In the genomic region with DNA sequence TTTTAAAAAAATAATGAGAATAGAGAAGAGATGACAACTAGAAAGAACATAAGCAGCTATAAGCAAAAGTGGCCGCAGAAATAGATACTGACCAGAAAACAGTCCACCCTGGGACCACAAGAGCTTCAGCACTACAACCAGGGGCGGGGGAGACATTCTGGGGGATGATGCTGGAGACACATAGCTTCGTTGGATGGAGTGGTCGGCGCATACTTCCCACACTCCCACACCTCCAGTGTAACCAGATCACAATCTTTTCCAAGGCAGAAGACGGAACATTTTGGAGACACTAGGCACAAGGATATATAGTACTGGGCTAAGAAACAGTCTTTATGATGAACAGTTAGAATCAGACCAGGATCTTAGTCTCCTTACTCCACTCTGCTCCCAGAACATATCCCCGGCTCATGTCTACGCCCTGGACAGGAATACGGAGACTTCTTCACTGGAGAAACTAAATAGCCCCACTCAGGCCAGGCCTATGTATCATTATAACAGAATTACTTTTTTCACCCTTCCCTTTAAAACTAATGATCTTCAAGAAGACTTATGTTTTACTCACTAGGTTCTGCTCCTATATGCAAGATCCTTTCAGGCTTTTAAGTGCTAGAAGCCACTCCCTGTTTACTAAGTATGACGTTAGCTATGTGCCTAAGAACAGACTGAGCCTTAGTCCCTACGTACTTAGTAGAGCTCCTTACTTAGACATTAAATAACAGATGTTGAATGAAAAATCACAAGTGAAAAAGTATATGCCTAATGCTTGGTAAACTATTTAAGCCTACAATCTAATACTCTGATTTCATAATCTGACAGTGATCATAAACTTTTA, we compare ENCODE assay signal across 20 cellular contexts.
A peak's percentile ranks its signal among the peaks of the same experiment; 100 is the strongest.
DNase-seq lines count a peak whose midpoint lies in the region; ATAC-seq, FAIRE-seq and TF ChIP-seq lines count a peak whose summit lies in the region.
"Had no signal": no experiment of that assay in that cellular context is flagged by ENCODE, and none has a peak within 500 bp of the region (broad histone marks: within the 10 kb centered on the region; RNA-seq: fewer than 3 reads in every experiment).

No MANE protein-coding gene starts in this region.

- H3K4me2 ChIP-seq in SK-N-SH = no peak overlapping the region
- peak overlapping the region; percentile 90 for H3K4me2 ChIP-seq in keratinocyte (ENCODE audit: control insufficient read depth, extremely low read depth, insufficient read depth, low read depth, low read length)

- no peak for TF ChIP-seq EP300 in SK-N-SH (IDR thresholded peaks at IDR 0.05; ENCODE audit: borderline replicate concordance in 1 of 2, low read depth in 1 of 2, low read length in 1 of 2)

- peaks cover 13% of the 10 kb centered on the region for H3F3A ChIP-seq in SK-N-SH (replicated peaks; ENCODE audit: insufficient read depth)

- dilution Hi-C loops in keratinocyte (cut with MboI; ENCODE audit: extremely low pct_ligation_motif_present, low sequenced_read_pairs) = no loop called here

- H3K27ac ChIP-seq in SK-N-SH (ENCODE audit: low read depth in 2 of 2, low read length in 1 of 2) (peak overlapping the region in 1 of 2 experiments; percentile 62; a peak in 2 of 4 replicates), body of pancreas (peak overlapping the region in 1 of 4 donors; percentile 13), keratinocyte (ENCODE audit: control insufficient read depth, insufficient read depth, low read length) (peak overlapping the region; percentile 95)
- H3K27ac ChIP-seq: parathyroid adenoma had no signal

- intact Hi-C loops in body of pancreas (cut with DNase I) = no loop called here

- no peaks in the 10 kb centered on the region for H3K9me2 ChIP-seq in SK-N-SH

- peak; percentile 81 for FAIRE-seq in keratinocyte (lab: Jason Lieb, UNC)

- no peak overlapping the region for H3K9ac ChIP-seq in SK-N-SH
- peak overlapping the region; percentile 65 for H3K9ac ChIP-seq in keratinocyte (ENCODE audit: control insufficient read depth, extremely low read depth, insufficient read depth, low read length)
- H3K9ac ChIP-seq: parathyroid adenoma had no signal

- H3K27me3 Mint-ChIP-seq in type B pancreatic cell = no peaks in the 10 kb centered on the region
- H3K27me3 Mint-ChIP-seq: activated CD4-positive, alpha-beta memory T cell treated with anti-CD3 and anti-CD28 coated beads, Interleukin-2, amount 10 ng/mL, durations not matched to agents 7 days and 5 days; activated naive CD8-positive, alpha-beta T cell treated with anti-CD3 and anti-CD28 coated beads, Interleukin-2, amount 50 U/mL, for 24 hours; CD4-positive, CD25-positive, alpha-beta regulatory T cell; stimulated activated naive B cell treated with anti-CD40 and anti-IgM and Interleukin-4, amounts not matched to agents 10 μg/mL and 1 μg/mL and 100 μg/mL, for 72 hours had no signal

- no peak overlapping the region for H2AFZ ChIP-seq in SK-N-SH (ENCODE audit: low read depth)
- H2AFZ ChIP-seq in keratinocyte (ENCODE audit: control insufficient read depth, low read length) = no peak overlapping the region
- H2AFZ ChIP-seq: parathyroid adenoma had no signal

- H3K4me3 Mint-ChIP-seq in type B pancreatic cell = no peak overlapping the region
- H3K4me3 Mint-ChIP-seq: activated CD4-positive, alpha-beta memory T cell treated with anti-CD3 and anti-CD28 coated beads, Interleukin-2, amount 10 ng/mL, durations not matched to agents 7 days and 5 days; activated naive CD8-positive, alpha-beta T cell treated with anti-CD3 and anti-CD28 coated beads, Interleukin-2, amount 50 U/mL, for 24 hours; CD4-positive, CD25-positive, alpha-beta regulatory T cell; stimulated activated naive B cell treated with anti-CD40 and anti-IgM and Interleukin-4, amounts not matched to agents 10 μg/mL and 1 μg/mL and 100 μg/mL, for 72 hours had no signal

- peaks cover 19% of the 10 kb centered on the region for H3K4me1 Mint-ChIP-seq in type B pancreatic cell (ENCODE audit: unreplicated experiment)

- H3K79me2 ChIP-seq in SK-N-SH (ENCODE audit: insufficient read depth) (peaks cover 98% of the 10 kb centered on the region), keratinocyte (ENCODE audit: control insufficient read depth, insufficient read depth, low read length) (peaks cover 70% of the 10 kb centered on the region)

- no peaks in the 10 kb centered on the region for H3K9me3 Mint-ChIP-seq in type B pancreatic cell
- H3K9me3 Mint-ChIP-seq: activated CD4-positive, alpha-beta memory T cell treated with anti-CD3 and anti-CD28 coated beads, Interleukin-2, amount 10 ng/mL, durations not matched to agents 7 days and 5 days; activated naive CD8-positive, alpha-beta T cell treated with anti-CD3 and anti-CD28 coated beads, Interleukin-2, amount 50 U/mL, for 24 hours; CD4-positive, CD25-positive, alpha-beta regulatory T cell; stimulated activated naive B cell treated with anti-CD40 and anti-IgM and Interleukin-4, amounts not matched to agents 10 μg/mL and 1 μg/mL and 100 μg/mL, for 72 hours had no signal

- H3K36me3 ChIP-seq in SK-N-SH (replicated peaks in 1 of 2; ENCODE audit: control insufficient read depth in 1 of 2, insufficient read depth in 2 of 2, low read length in 1 of 2) = peaks cover 0 to 11% of the 10 kb centered on the region in 2 experiments
- H3K36me3 ChIP-seq in body of pancreas (replicated peaks in 1 of 2; ENCODE audit: insufficient read depth in 1 of 2, low read depth in 2 of 2) = no peaks in the 10 kb centered on the region
- H3K36me3 ChIP-seq in keratinocyte (ENCODE audit: control insufficient read depth in 2 of 2, extremely low read depth in 1 of 2, insufficient read depth in 2 of 2, low read length in 2 of 2) = no peaks in the 10 kb centered on the region

- H3K27me3 ChIP-seq in SK-N-SH (ENCODE audit: insufficient read depth) (no peaks in the 10 kb centered on the region), body of pancreas (no peaks in the 10 kb centered on the region), keratinocyte (ENCODE audit: control insufficient read depth, extremely low read depth, insufficient read depth, low read length) (no peaks in the 10 kb centered on the region)

- TF ChIP-seq POLR2A in body of pancreas (IDR thresholded peaks at IDR 0.05) = no peak

- peak overlapping the region; percentile 54 for H3K27ac Mint-ChIP-seq in type B pancreatic cell
- H3K27ac Mint-ChIP-seq: activated CD4-positive, alpha-beta memory T cell treated with anti-CD3 and anti-CD28 coated beads, Interleukin-2, amount 10 ng/mL, durations not matched to agents 7 days and 5 days; activated naive CD8-positive, alpha-beta T cell treated with anti-CD3 and anti-CD28 coated beads, Interleukin-2, amount 50 U/mL, for 24 hours; stimulated activated naive B cell treated with anti-CD40 and anti-IgM and Interleukin-4, amounts not matched to agents 10 μg/mL and 1 μg/mL and 100 μg/mL, for 72 hours had no signal

- POLR2A ChIA-PET in SK-N-SH (lab: Yijun Ruan, JAX) (no interaction called here), GM10248 (lab: Yijun Ruan, JAX) (no interaction called here)

- TF ChIP-seq RAD21 in SK-N-SH (IDR thresholded peaks at IDR 0.05; ENCODE audit: low read length) = no peak

- ATAC-seq in SK-N-SH treated with all-trans-retinoic acid at 6 μM for 48 hours = peak; percentile 36
- ATAC-seq in body of pancreas = peak; percentile 65
- ATAC-seq: activated naive CD8-positive, alpha-beta T cell treated with anti-CD3 and anti-CD28 coated beads, Interleukin-2, amount 50 U/mL, for 24 hours; stimulated activated naive B cell treated with anti-CD40 and anti-IgM and Interleukin-4, amounts not matched to agents 10 μg/mL and 1 μg/mL and 100 μg/mL, for 72 hours had no signal

- H3K4me1 ChIP-seq in SK-N-SH (ENCODE audit: control insufficient read depth in 1 of 2, insufficient read depth in 2 of 2, low read depth in 1 of 2, low read length in 1 of 2) = peaks cover 6 to 32% of the 10 kb centered on the region in 2 experiments; a peak in 3 of 4 replicates
- peaks cover 5% of the 10 kb centered on the region for H3K4me1 ChIP-seq in body of pancreas
- peaks cover 46% of the 10 kb centered on the region for H3K4me1 ChIP-seq in keratinocyte (ENCODE audit: control insufficient read depth, extremely low read depth, insufficient read depth, low read length)
- H3K4me1 ChIP-seq: parathyroid adenoma had no signal

- H4K20me1 ChIP-seq in SK-N-SH (ENCODE audit: insufficient read depth) = peaks cover 67% of the 10 kb centered on the region
- H4K20me1 ChIP-seq in keratinocyte (ENCODE audit: control insufficient read depth, extremely low read depth, insufficient read depth, low read length) = no peaks in the 10 kb centered on the region

- H3K36me3 Mint-ChIP-seq in type B pancreatic cell = peaks cover 4% of the 10 kb centered on the region

- H3K9me1 ChIP-seq in keratinocyte (ENCODE audit: control insufficient read depth, extremely low read depth, insufficient read depth, low read length) = no peaks in the 10 kb centered on the region

- H3K4me3 ChIP-seq in SK-N-SH (ENCODE audit: low read depth in 2 of 2, low read length in 1 of 2) (no peak overlapping the region), body of pancreas (no peak overlapping the region), keratinocyte (ENCODE audit: control insufficient read depth in 2 of 3, extremely low read depth in 1 of 3, insufficient read depth in 2 of 3, low read depth in 1 of 3, low read length in 3 of 3) (peak overlapping the region in 2 of 3 experiments; percentile 14 to 31)

- WGBS in SK-N-SH (ENCODE audit: low lambda C conversion rate) = 95% methylated on average over 11 of the region's 11 CpGs
- 89% methylated on average over 11 of the region's 11 CpGs for WGBS in body of pancreas, 2 donors

- TF ChIP-seq CTCF in SK-N-SH (IDR thresholded peaks at IDR 0.05) (no peak), body of pancreas (IDR thresholded peaks at IDR 0.05) (no peak), keratinocyte (optimal IDR thresholded peaks at IDR 0.05 in 1 of 3, IDR thresholded peaks at IDR 0.05 in 1 of 3, conservative IDR thresholded peaks at IDR 0.05 in 1 of 3; ENCODE audit: extremely low read depth in 1 of 3, insufficient read depth in 2 of 3, low read length in 3 of 3) (no peak), type B pancreatic cell (conservative IDR thresholded peaks at IDR 0.05) (no peak), GM10248 (IDR thresholded peaks at IDR 0.05; ENCODE audit: control extremely low read depth, extremely low read depth, low read depth, missing control alignments) (no peak)

- H3K9me3 ChIP-seq in SK-N-SH = no peaks in the 10 kb centered on the region
- no peaks in the 10 kb centered on the region for H3K9me3 ChIP-seq in body of pancreas
- H3K9me3 ChIP-seq in keratinocyte (ENCODE audit: control insufficient read depth, low read depth, low read length) = no peaks in the 10 kb centered on the region

- CTCF ChIA-PET in SK-N-SH (lab: Yijun Ruan, JAX) = no interaction called here
- CTCF ChIA-PET in GM10248 (lab: Yijun Ruan, JAX) = interaction anchor here (2.8 kb wide), 1 partner anchor 9 kb away, joined by 8 read pairs; no protein-coding TSS in a partner anchor

- DNase-seq in SK-N-SH (no peak), body of pancreas (no peak), keratinocyte (ENCODE audit: low read depth, low spot score) (peak; percentile 45), type B pancreatic cell (ENCODE audit: extremely low spot score, unreplicated experiment) (no peak), mucosa of gallbladder (ENCODE audit: low spot score) (no peak), GM10248 (ENCODE audit: extremely low spot score) (no peak)
- no peak for DNase-seq in stimulated activated CD4-positive, alpha-beta T cell treated with anti-CD3 and anti-CD28 coated beads, Interleukin-4, amount 100 ng/mL, for 1 hour
- DNase-seq: activated CD4-positive, alpha-beta memory T cell treated with anti-CD3 and anti-CD28 coated beads, Interleukin-2, amount 10 ng/mL, durations not matched to agents 7 days and 5 days; activated naive CD8-positive, alpha-beta T cell treated with anti-CD3 and anti-CD28 coated beads, Interleukin-2, amount 50 U/mL, for 24 hours; activated T-cell treated with anti-CD3 and anti-CD28 coated beads, Interleukin-2, amount 50 U/mL, for 48 hours; CD4-positive, CD25-positive, alpha-beta regulatory T cell; cerebellar nuclear complex; hippocampal formation; KBM-7; left cardiac atrium; NCI-H1092 treated with DMSO at 0.1 percent for 48 hours; RPMI8226; stimulated activated naive B cell treated with anti-CD40 and anti-IgM and Interleukin-4, amounts not matched to agents 10 μg/mL and 1 μg/mL and 100 μg/mL, for 72 hours had no signal

Comparison
In these comparisons a context has a peak if more than half of its experiments do, and no peak if none do; other contexts are left out.
1. H3K4me3 ChIP-seq: peak in keratinocyte (2 of 3); none in SK-N-SH (0 of 2) and body of pancreas (0 of 2).